10 cellular contexts compared by ENCODE assay signal in genomic region chr9:37156781-37157356, GRCh38. TPM values are rescaled to one million over a fixed set of nuclear protein-coding genes. Genes with fewer than 3 reads are reported as not detected.
A peak's percentile ranks its signal among the peaks of the same experiment; 100 is the strongest.
DNase-seq lines count a peak whose midpoint lies in the region; FAIRE-seq and TF ChIP-seq lines count a peak whose summit lies in the region.
"Had no signal": no experiment of that assay in that cellular context is flagged by ENCODE, and none has a peak within 500 bp of the region (broad histone marks: within the 10 kb centered on the region; RNA-seq: fewer than 3 reads in every experiment).

No MANE protein-coding gene starts in this region.

- H3K36me3 Mint-ChIP-seq in nephron progenitor cell (ENCODE audit: low read depth) = peaks cover 36% of the 10 kb centered on the region

- FAIRE-seq in GM18507 (lab: Jason Lieb, UNC) = peak; percentile 62

- peaks cover 3% of the 10 kb centered on the region for H3K27me3 Mint-ChIP-seq in nephron progenitor cell (ENCODE audit: low read depth, poor library complexity)

- no peaks in the 10 kb centered on the region for H3K4me1 Mint-ChIP-seq in nephron progenitor cell

- peak overlapping the region; percentile 59 for H3K27ac Mint-ChIP-seq in nephron progenitor cell

- TF ChIP-seq CTCF in cardiac fibroblast (IDR thresholded peaks at IDR 0.05; ENCODE audit: low read depth, low read length) = no peak
- no peak for TF ChIP-seq CTCF in nephron progenitor cell (IDR thresholded peaks at IDR 0.05)

- H3K4me3 Mint-ChIP-seq in nephron progenitor cell = no peak overlapping the region
- H3K4me3 Mint-ChIP-seq: neural crest cell had no signal

- no peak overlapping the region for H3K4me3 ChIP-seq in cardiac fibroblast (replicated peaks in 1 of 2; ENCODE audit: low read depth in 2 of 2, low read length in 2 of 2)
- H3K4me3 ChIP-seq: tibial nerve had no signal

- no peaks in the 10 kb centered on the region for H3K9me3 Mint-ChIP-seq in nephron progenitor cell

- DNase-seq in GM18507 (ENCODE audit: extremely low spot score, insufficient read length, low read depth) (no peak), M059J (ENCODE audit: low read depth) (peak; percentile 77), cardiac fibroblast (ENCODE audit: low read depth in 2 of 2) (peak; percentile 13 to 77), nephron progenitor cell (no peak), NCI-H82 (lab: John Stamatoyannopoulos, UW) (no peak), EL (no peak), NK-92 (lab: John Stamatoyannopoulos, UW; ENCODE audit: unreplicated experiment) (no peak)
- DNase-seq: NCI-H510A had no signal

RNA-seq across cellular contexts. Expression of gene ZCCHC7, which starts 36.5 kb away (rescaled TPM):
- 7.6 and 16.0 TPM in 2 replicates for total RNA-seq in M059J (2014; rRNA removed; shearing (Covaris generic))

Comparison
In these comparisons a context has a peak if more than half of its experiments do, and no peak if none do; other contexts are left out.
1. DNase-seq: peak in M059J (single experiment) and cardiac fibroblast (2 of 2); none in GM18507 (single experiment), nephron progenitor cell (single experiment), NCI-H82 (single experiment), EL (single experiment) and NK-92 (single experiment).